ENCODE assay signal across 9 cellular contexts in the genomic region with DNA sequence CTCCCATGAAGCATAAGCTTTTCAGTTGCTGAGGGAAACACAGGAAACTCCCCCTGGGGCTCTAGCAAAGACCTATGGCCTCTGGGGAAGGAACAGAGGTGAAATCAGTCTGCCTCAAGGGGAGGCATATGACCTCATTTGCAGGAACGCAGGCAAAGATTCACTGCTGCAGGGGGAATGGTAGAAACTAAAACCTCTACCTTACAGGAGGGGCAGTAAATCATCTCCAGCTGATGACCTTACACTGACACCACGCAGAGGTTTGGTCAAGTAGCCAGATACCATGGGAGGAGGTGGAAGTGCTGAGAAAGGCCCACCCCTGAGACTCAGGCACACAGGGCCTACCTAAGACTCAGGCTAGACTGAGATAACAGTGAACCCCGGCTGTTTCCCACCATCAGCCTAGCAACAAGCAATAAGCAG.
A peak's percentile ranks its signal among the peaks of the same experiment; 100 is the strongest.
DNase-seq lines count a peak whose midpoint lies in the region; ATAC-seq, FAIRE-seq and TF ChIP-seq lines count a peak whose summit lies in the region.
"Had no signal": no experiment of that assay in that cellular context is flagged by ENCODE, and none has a peak within 500 bp of the region (broad histone marks: within the 10 kb centered on the region; RNA-seq: fewer than 3 reads in every experiment).

No MANE protein-coding gene starts in this region.

- H3K27me3 ChIP-seq in trophoblast cell (ENCODE audit: insufficient read depth, low read length) = no peaks in the 10 kb centered on the region

- H3K27ac ChIP-seq in trophoblast cell (ENCODE audit: low read depth, low read length) (peak overlapping the region; percentile 63), kidney (ENCODE audit: low read depth in 2 of 2, low read length in 2 of 2) (no peak overlapping the region)

- H3K23ac ChIP-seq in trophoblast cell (ENCODE audit: low read length) = no peak overlapping the region

- H3K4me1 ChIP-seq in trophoblast cell (ENCODE audit: control insufficient read depth in 1 of 2, insufficient read depth in 2 of 2, low read length in 2 of 2) (peaks cover 11 to 15% of the 10 kb centered on the region in 2 experiments), kidney (ENCODE audit: control insufficient read depth in 1 of 2, insufficient read depth in 1 of 2, low read depth in 1 of 2, low read length in 2 of 2) (no peaks in the 10 kb centered on the region)

- H4K12ac ChIP-seq in trophoblast cell (ENCODE audit: low read depth, low read length) = no peak overlapping the region

- intact Hi-C loops in kidney (cut with DNase I) = no loop called here

- no peak overlapping the region for H2AK5ac ChIP-seq in trophoblast cell (ENCODE audit: low read length)

- peaks cover 5% of the 10 kb centered on the region for H3K9me3 ChIP-seq in trophoblast cell (ENCODE audit: insufficient read depth, low read depth, low read length)
- H3K9me3 ChIP-seq in kidney (ENCODE audit: control insufficient read depth in 1 of 2, low read length in 2 of 2) = no peaks in the 10 kb centered on the region

- no peak overlapping the region for H3K9ac ChIP-seq in trophoblast cell (ENCODE audit: low read length)
- no peak overlapping the region for H3K9ac ChIP-seq in kidney (ENCODE audit: low read length in 2 of 2)

- peaks cover 0 to 7% of the 10 kb centered on the region in 2 experiments for H3K36me3 ChIP-seq in trophoblast cell (ENCODE audit: control insufficient read depth in 1 of 2, insufficient read depth in 2 of 2, low read length in 2 of 2)
- no peaks in the 10 kb centered on the region for H3K36me3 ChIP-seq in kidney (ENCODE audit: control insufficient read depth in 1 of 2, insufficient read depth in 2 of 2, low read length in 2 of 2)

- no peak overlapping the region for H3K14ac ChIP-seq in trophoblast cell (ENCODE audit: low read length)

- DNase-seq in GM19239 (ENCODE audit: insufficient read length, low spot score) = peak; percentile 7
- DNase-seq in M059J (ENCODE audit: low read depth) = peak; percentile 88
- DNase-seq in trophoblast cell = peak; percentile 70 to 81
- DNase-seq in NCI-H748 treated with DMSO at 0.1 percent for 48 hours (lab: John Stamatoyannopoulos, UW) = no peak
- no peak for DNase-seq in kidney
- DNase-seq: NCI-H345, nucleus accumbens had no signal

- no CpG with 5 or more reads among the region's 3 CpGs for WGBS in trophoblast cell (ENCODE audit: extremely low coverage, insufficient coverage, insufficient read length)

- H4K91ac ChIP-seq in trophoblast cell (ENCODE audit: low read depth, low read length) = no peak overlapping the region

- H3K18ac ChIP-seq in trophoblast cell (ENCODE audit: low read length) = no peak overlapping the region

- no peak overlapping the region for H4K8ac ChIP-seq in trophoblast cell (ENCODE audit: low read depth, low read length)

- H3K79me2 ChIP-seq in trophoblast cell (ENCODE audit: control insufficient read depth, insufficient read depth, low read length, poor library complexity) = no peaks in the 10 kb centered on the region

- ATAC-seq in HG02610 (IDR thresholded peaks at IDR 0.05; ENCODE audit: unreplicated experiment) (peak; percentile 43), HG03565 (IDR thresholded peaks at IDR 0.05; ENCODE audit: unreplicated experiment) (no peak)

- TF ChIP-seq CTCF in kidney (IDR thresholded peaks at IDR 0.05; ENCODE audit: borderline replicate concordance, extremely low read depth, insufficient read depth) = no peak

- H2AFZ ChIP-seq in trophoblast cell (ENCODE audit: insufficient read depth, low read length, poor library complexity) = no peak overlapping the region

- H3K4me3 ChIP-seq in trophoblast cell (ENCODE audit: low read depth, low read length) = no peak overlapping the region
- H3K4me3 ChIP-seq in kidney (ENCODE audit: low read length in 2 of 2) = no peak overlapping the region

- no peak overlapping the region for H3K4me2 ChIP-seq in trophoblast cell (ENCODE audit: low read length)

- no peak overlapping the region for H2BK5ac ChIP-seq in trophoblast cell (ENCODE audit: low read depth, low read length, poor library complexity)

- FAIRE-seq in GM19239 (lab: Jason Lieb, UNC) (no peak), kidney (lab: Jason Lieb, UNC) (no peak)

- no peaks in the 10 kb centered on the region for H3K79me1 ChIP-seq in trophoblast cell (ENCODE audit: low read length)

- no peak overlapping the region for H3K4ac ChIP-seq in trophoblast cell (ENCODE audit: low read depth, low read length)

- H2BK120ac ChIP-seq in trophoblast cell (ENCODE audit: insufficient read depth, low read length, poor library complexity) = no peak overlapping the region

- H2BK12ac ChIP-seq in trophoblast cell (ENCODE audit: low read length) = no peak overlapping the region

Comparison
In these comparisons a context has a peak if more than half of its experiments do, and no peak if none do; other contexts are left out.
1. DNase-seq: peak in GM19239 (single experiment), M059J (single experiment) and trophoblast cell (2 of 2); none in NCI-H748 treated with DMSO at 0.1 percent for 48 hours (single experiment) and kidney (single experiment).